In genomic region chr2:95231723-95232122, GRCh38 we compare ENCODE assay signal across 1 cellular context.
TF ChIP-seq lines count a peak whose summit lies in the region.

No MANE protein-coding gene starts in this region.

TF ChIP-seq in HepG2, 621 proteins besides CTCF, POLR2A, EP300 and RAD21 (continued from another document):
- TF ChIP-seq ZBED4 (CRISPR knock-in tag; IDR thresholded peaks at IDR 0.05; ENCODE audit: borderline replicate concordance) (0 out of 2 replicates have a peak, but pooled peaks have one; percentile 42), ZBTB7B (CRISPR knock-in tag; IDR thresholded peaks at IDR 0.05) (peak; percentile 21; the same call in 1 of the 2 replicates), NR2F6 (IDR thresholded peaks at IDR 0.05) (peak; percentile 95), NR2F6 (CRISPR knock-in tag; IDR thresholded peaks at IDR 0.05) (peak; percentile 94), ZNF10 (CRISPR knock-in tag; IDR thresholded peaks at IDR 0.05; ENCODE audit: borderline replicate concordance, low read depth) (no peak), KAT8 (CRISPR knock-in tag; IDR thresholded peaks at IDR 0.05) (peak; percentile 32; the same call in 1 of the 2 replicates), HMGXB3 (CRISPR knock-in tag; IDR thresholded peaks at IDR 0.05; ENCODE audit: borderline replicate concordance) (no peak), ZNF331 (CRISPR knock-in tag; IDR thresholded peaks at IDR 0.05) (peak; percentile 58; the same call in 1 of the 2 replicates), MIER3 (CRISPR knock-in tag; IDR thresholded peaks at IDR 0.05; ENCODE audit: borderline replicate concordance) (0 out of 2 replicates have a peak, but pooled peaks have one; percentile 36), XRCC5 (optimal IDR thresholded peaks at IDR 0.05; ENCODE audit: low read length) (peak; percentile 82)
